1 cellular context compared by ENCODE assay signal in genomic region chr1:19651141-19651737, GRCh38.
TF ChIP-seq lines count a peak whose summit lies in the region.

No MANE protein-coding gene starts in this region.

TF ChIP-seq in K562, 482 proteins besides CTCF, POLR2A, EP300 and RAD21 (continued from another document and continues in another):
- TF ChIP-seq MYBL2 (IDR thresholded peaks at IDR 0.05; ENCODE audit: low read depth) (no peak), MYBL2 (CRISPR knock-in tag; IDR thresholded peaks at IDR 0.05; ENCODE audit: borderline replicate concordance) (no peak), ZKSCAN3 (CRISPR knock-in tag; IDR thresholded peaks at IDR 0.05) (no peak), ZBTB17 (CRISPR knock-in tag; IDR thresholded peaks at IDR 0.05) (no peak), ELF4 (CRISPR knock-in tag; IDR thresholded peaks at IDR 0.05) (no peak), ZKSCAN1 (IDR thresholded peaks at IDR 0.05; ENCODE audit: low read depth, low read length) (no peak), ZHX1 (conservative IDR thresholded peaks at IDR 0.05; ENCODE audit: low read length) (no peak), MLX (CRISPR knock-in tag; conservative IDR thresholded peaks at IDR 0.05) (no peak), SRF (CRISPR knock-in tag; IDR thresholded peaks at IDR 0.05) (no peak), STAG1 (CRISPR knock-in tag; IDR thresholded peaks at IDR 0.05; ENCODE audit: borderline replicate concordance) (peak; percentile 98), CREBBP (IDR thresholded peaks at IDR 0.05; ENCODE audit: low read depth, low read length) (no peak), POLR3A (IDR thresholded peaks at IDR 0.05; ENCODE audit: borderline replicate concordance, extremely low read depth, insufficient read depth, insufficient read length) (no peak), STAT5B (CRISPR knock-in tag; IDR thresholded peaks at IDR 0.05) (no peak), KLF1 (tag; IDR thresholded peaks at IDR 0.05) (no peak), GATAD2B (IDR thresholded peaks at IDR 0.05; ENCODE audit: borderline replicate concordance) (no peak), SMARCA4 (IDR thresholded peaks at IDR 0.05) (no peak), MYC (IDR thresholded peaks at IDR 0.05; ENCODE audit: low read depth, low read length) (peak; percentile 37; the same call in 1 of the 2 replicates), MYC (CRISPR knock-in tag; IDR thresholded peaks at IDR 0.05; ENCODE audit: borderline replicate concordance, low read depth) (no peak), RBBP5 (IDR thresholded peaks at IDR 0.05; ENCODE audit: borderline replicate concordance, insufficient read depth, low read length, poor library complexity, severe bottlenecking) (no peak), THAP12 (CRISPR knock-in tag; IDR thresholded peaks at IDR 0.05) (no peak), GTF2A2 (tag; IDR thresholded peaks at IDR 0.05) (no peak), NR3C1 (CRISPR knock-in tag; IDR thresholded peaks at IDR 0.05) (no peak), ZNF766 (CRISPR knock-in tag; conservative IDR thresholded peaks at IDR 0.05) (no peak), ZNF263 (CRISPR knock-in tag; IDR thresholded peaks at IDR 0.05; ENCODE audit: borderline replicate concordance) (peak; percentile 26; the same call in 1 of the 2 replicates), SMC3 (conservative IDR thresholded peaks at IDR 0.05; ENCODE audit: insufficient read depth, low read depth, low read length) (peak; percentile 95), ESRRA (IDR thresholded peaks at IDR 0.05; ENCODE audit: borderline replicate concordance, low read depth) (no peak), ZNF217 (CRISPR knock-in tag; IDR thresholded peaks at IDR 0.05) (no peak), PML (IDR thresholded peaks at IDR 0.05; ENCODE audit: low read length) (no peak), ZNF764 (CRISPR knock-in tag; IDR thresholded peaks at IDR 0.05; ENCODE audit: low read depth) (no peak), PHF8 (IDR thresholded peaks at IDR 0.05; ENCODE audit: borderline replicate concordance, low read length) (no peak), PKNOX1 (IDR thresholded peaks at IDR 0.05) (no peak), ZNF696 (CRISPR knock-in tag; conservative IDR thresholded peaks at IDR 0.05) (no peak), SMAD1 (IDR thresholded peaks at IDR 0.05; ENCODE audit: low read depth, low read length, partially characterized antibody) (no peak), ZNF41 (CRISPR knock-in tag; conservative IDR thresholded peaks at IDR 0.05) (no peak), ZNF134 (CRISPR knock-in tag; conservative IDR thresholded peaks at IDR 0.05) (no peak), NCOA1 (IDR thresholded peaks at IDR 0.05; ENCODE audit: low read depth) (no peak), SIN3A (IDR thresholded peaks at IDR 0.05; ENCODE audit: borderline replicate concordance in 2 of 2, control insufficient read depth in 1 of 2, low read depth in 2 of 2, low read length in 2 of 2) (peak in 1 of 2 experiments; percentile 30; a peak in 1 of 4 replicates), KDM4B (IDR thresholded peaks at IDR 0.05; ENCODE audit: borderline replicate concordance in 2 of 2, low read depth in 1 of 2) (no peak), ZNF165 (CRISPR knock-in tag; IDR thresholded peaks at IDR 0.05; ENCODE audit: borderline replicate concordance) (no peak), STAT5A (IDR thresholded peaks at IDR 0.05; ENCODE audit: borderline replicate concordance, low read length) (no peak), KLF16 (IDR thresholded peaks at IDR 0.05) (no peak)
- TF ChIP-seq, protein P1, sequence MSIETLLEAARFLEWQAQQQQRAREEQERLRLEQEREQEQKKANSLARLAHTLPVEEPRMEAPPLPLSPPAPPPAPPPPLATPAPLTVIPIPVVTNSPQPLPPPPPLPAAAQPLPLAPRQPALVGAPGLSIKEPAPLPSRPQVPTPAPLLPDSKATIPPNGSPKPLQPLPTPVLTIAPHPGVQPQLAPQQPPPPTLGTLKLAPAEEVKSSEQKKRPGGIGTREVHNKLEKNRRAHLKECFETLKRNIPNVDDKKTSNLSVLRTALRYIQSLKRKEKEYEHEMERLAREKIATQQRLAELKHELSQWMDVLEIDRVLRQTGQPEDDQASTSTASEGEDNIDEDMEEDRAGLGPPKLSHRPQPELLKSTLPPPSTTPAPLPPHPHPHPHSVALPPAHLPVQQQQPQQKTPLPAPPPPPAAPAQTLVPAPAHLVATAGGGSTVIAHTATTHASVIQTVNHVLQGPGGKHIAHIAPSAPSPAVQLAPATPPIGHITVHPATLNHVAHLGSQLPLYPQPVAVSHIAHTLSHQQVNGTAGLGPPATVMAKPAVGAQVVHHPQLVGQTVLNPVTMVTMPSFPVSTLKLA (conservative IDR thresholded peaks at IDR 0.05) = 0 out of 4 replicates have a peak, but pooled peaks of 1 of the 2 experiments have one; percentile 19
- TF ChIP-seq, protein P2, sequence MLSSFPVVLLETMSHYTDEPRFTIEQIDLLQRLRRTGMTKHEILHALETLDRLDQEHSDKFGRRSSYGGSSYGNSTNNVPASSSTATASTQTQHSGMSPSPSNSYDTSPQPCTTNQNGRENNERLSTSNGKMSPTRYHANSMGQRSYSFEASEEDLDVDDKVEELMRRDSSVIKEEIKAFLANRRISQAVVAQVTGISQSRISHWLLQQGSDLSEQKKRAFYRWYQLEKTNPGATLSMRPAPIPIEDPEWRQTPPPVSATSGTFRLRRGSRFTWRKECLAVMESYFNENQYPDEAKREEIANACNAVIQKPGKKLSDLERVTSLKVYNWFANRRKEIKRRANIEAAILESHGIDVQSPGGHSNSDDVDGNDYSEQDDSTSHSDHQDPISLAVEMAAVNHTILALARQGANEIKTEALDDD (IDR thresholded peaks at IDR 0.05) = no peak
- TF ChIP-seq, protein P3, sequence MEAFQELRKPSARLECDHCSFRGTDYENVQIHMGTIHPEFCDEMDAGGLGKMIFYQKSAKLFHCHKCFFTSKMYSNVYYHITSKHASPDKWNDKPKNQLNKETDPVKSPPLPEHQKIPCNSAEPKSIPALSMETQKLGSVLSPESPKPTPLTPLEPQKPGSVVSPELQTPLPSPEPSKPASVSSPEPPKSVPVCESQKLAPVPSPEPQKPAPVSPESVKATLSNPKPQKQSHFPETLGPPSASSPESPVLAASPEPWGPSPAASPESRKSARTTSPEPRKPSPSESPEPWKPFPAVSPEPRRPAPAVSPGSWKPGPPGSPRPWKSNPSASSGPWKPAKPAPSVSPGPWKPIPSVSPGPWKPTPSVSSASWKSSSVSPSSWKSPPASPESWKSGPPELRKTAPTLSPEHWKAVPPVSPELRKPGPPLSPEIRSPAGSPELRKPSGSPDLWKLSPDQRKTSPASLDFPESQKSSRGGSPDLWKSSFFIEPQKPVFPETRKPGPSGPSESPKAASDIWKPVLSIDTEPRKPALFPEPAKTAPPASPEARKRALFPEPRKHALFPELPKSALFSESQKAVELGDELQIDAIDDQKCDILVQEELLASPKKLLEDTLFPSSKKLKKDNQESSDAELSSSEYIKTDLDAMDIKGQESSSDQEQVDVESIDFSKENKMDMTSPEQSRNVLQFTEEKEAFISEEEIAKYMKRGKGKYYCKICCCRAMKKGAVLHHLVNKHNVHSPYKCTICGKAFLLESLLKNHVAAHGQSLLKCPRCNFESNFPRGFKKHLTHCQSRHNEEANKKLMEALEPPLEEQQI (IDR thresholded peaks at IDR 0.05) = no peak
- TF ChIP-seq, protein P4, sequence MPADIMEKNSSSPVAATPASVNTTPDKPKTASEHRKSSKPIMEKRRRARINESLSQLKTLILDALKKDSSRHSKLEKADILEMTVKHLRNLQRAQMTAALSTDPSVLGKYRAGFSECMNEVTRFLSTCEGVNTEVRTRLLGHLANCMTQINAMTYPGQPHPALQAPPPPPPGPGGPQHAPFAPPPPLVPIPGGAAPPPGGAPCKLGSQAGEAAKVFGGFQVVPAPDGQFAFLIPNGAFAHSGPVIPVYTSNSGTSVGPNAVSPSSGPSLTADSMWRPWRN (IDR thresholded peaks at IDR 0.05; ENCODE audit: low read depth) = no peak
- TF ChIP-seq, protein P5, sequence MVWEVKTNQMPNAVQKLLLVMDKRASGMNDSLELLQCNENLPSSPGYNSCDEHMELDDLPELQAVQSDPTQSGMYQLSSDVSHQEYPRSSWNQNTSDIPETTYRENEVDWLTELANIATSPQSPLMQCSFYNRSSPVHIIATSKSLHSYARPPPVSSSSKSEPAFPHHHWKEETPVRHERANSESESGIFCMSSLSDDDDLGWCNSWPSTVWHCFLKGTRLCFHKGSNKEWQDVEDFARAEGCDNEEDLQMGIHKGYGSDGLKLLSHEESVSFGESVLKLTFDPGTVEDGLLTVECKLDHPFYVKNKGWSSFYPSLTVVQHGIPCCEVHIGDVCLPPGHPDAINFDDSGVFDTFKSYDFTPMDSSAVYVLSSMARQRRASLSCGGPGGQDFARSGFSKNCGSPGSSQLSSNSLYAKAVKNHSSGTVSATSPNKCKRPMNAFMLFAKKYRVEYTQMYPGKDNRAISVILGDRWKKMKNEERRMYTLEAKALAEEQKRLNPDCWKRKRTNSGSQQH (CRISPR knock-in tag; IDR thresholded peaks at IDR 0.05) = no peak
- TF ChIP-seq, protein P6, sequence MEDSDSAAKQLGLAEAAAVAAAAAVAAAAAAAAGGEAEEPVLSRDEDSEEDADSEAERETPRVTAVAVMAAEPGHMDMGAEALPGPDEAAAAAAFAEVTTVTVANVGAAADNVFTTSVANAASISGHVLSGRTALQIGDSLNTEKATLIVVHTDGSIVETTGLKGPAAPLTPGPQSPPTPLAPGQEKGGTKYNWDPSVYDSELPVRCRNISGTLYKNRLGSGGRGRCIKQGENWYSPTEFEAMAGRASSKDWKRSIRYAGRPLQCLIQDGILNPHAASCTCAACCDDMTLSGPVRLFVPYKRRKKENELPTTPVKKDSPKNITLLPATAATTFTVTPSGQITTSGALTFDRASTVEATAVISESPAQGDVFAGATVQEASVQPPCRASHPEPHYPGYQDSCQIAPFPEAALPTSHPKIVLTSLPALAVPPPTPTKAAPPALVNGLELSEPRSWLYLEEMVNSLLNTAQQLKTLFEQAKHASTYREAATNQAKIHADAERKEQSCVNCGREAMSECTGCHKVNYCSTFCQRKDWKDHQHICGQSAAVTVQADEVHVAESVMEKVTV (CRISPR knock-in tag; IDR thresholded peaks at IDR 0.05) = peak; percentile 88
- TF ChIP-seq, protein P7, sequence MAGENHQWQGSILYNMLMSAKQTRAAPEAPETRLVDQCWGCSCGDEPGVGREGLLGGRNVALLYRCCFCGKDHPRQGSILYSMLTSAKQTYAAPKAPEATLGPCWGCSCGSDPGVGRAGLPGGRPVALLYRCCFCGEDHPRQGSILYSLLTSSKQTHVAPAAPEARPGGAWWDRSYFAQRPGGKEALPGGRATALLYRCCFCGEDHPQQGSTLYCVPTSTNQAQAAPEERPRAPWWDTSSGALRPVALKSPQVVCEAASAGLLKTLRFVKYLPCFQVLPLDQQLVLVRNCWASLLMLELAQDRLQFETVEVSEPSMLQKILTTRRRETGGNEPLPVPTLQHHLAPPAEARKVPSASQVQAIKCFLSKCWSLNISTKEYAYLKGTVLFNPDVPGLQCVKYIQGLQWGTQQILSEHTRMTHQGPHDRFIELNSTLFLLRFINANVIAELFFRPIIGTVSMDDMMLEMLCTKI (IDR thresholded peaks at IDR 0.05; ENCODE audit: partially characterized antibody) = no peak
